In genomic region chr1:37859507-37860345, GRCh38 we compare ENCODE assay signal across 1 cellular context.
A peak's percentile ranks its signal among the peaks of the same experiment; 100 is the strongest.
TF ChIP-seq lines count a peak whose summit lies in the region.

TSS of gene MTF1 (minus strand) at chr1:37859592. CDS start at chr1:37857658, 1,934 bp downstream.

TF ChIP-seq in HepG2, 621 proteins besides CTCF, POLR2A, EP300 and RAD21 (continued from another document and continues in another):
- TF ChIP-seq ZBTB10 (CRISPR knock-in tag; IDR thresholded peaks at IDR 0.05; ENCODE audit: borderline replicate concordance) (no peak), JUNB (CRISPR knock-in tag; IDR thresholded peaks at IDR 0.05; ENCODE audit: borderline replicate concordance) (no peak), ZNF777 (CRISPR knock-in tag; IDR thresholded peaks at IDR 0.05) (peak; percentile 95), MIXL1 (CRISPR knock-in tag; IDR thresholded peaks at IDR 0.05) (no peak), ZNF687 (CRISPR knock-in tag; IDR thresholded peaks at IDR 0.05) (peak; percentile 90), MXD4 (CRISPR knock-in tag; IDR thresholded peaks at IDR 0.05) (peak; percentile 91), ZNF446 (CRISPR knock-in tag; IDR thresholded peaks at IDR 0.05) (no peak), RORA (CRISPR knock-in tag; IDR thresholded peaks at IDR 0.05) (no peak), ZSCAN21 (CRISPR knock-in tag; IDR thresholded peaks at IDR 0.05; ENCODE audit: borderline replicate concordance) (no peak), TSC22D2 (CRISPR knock-in tag; IDR thresholded peaks at IDR 0.05; ENCODE audit: borderline replicate concordance) (0 out of 2 replicates have a peak, but pooled peaks have one; percentile 40), ATAD3A (CRISPR knock-in tag; IDR thresholded peaks at IDR 0.05) (no peak), ZNF691 (CRISPR knock-in tag; IDR thresholded peaks at IDR 0.05; ENCODE audit: borderline replicate concordance, low read depth) (peak; percentile 88; the same call in 1 of the 2 replicates), PHB2 (IDR thresholded peaks at IDR 0.05; ENCODE audit: partially characterized antibody) (no peak), ZNF503 (CRISPR knock-in tag; IDR thresholded peaks at IDR 0.05) (no peak), SIN3B (IDR thresholded peaks at IDR 0.05; ENCODE audit: low read length) (peak; percentile 72; the same call in 1 of the 2 replicates), RXRB (CRISPR knock-in tag; IDR thresholded peaks at IDR 0.05; ENCODE audit: borderline replicate concordance) (no peak), RFXAP (CRISPR knock-in tag; IDR thresholded peaks at IDR 0.05; ENCODE audit: borderline replicate concordance) (no peak), ZSCAN9 (CRISPR knock-in tag; IDR thresholded peaks at IDR 0.05; ENCODE audit: borderline replicate concordance) (no peak; the same call in 1 of the 2 replicates), ZNF24 (IDR thresholded peaks at IDR 0.05) (no peak), ZNF543 (CRISPR knock-in tag; IDR thresholded peaks at IDR 0.05) (peak; percentile 82), ZFY (CRISPR knock-in tag; IDR thresholded peaks at IDR 0.05) (peak; percentile 84), ZMYM2 (CRISPR knock-in tag; IDR thresholded peaks at IDR 0.05) (peak; percentile 57; the same call in 1 of the 2 replicates), ZNF234 (CRISPR knock-in tag; conservative IDR thresholded peaks at IDR 0.05) (no peak), ZBTB1 (CRISPR knock-in tag; IDR thresholded peaks at IDR 0.05; ENCODE audit: borderline replicate concordance) (no peak), ARID5B (CRISPR knock-in tag; IDR thresholded peaks at IDR 0.05) (peak; percentile 29; the same call in 1 of the 2 replicates), FOSL2 (CRISPR knock-in tag; IDR thresholded peaks at IDR 0.05) (peak; percentile 12; the same call in 1 of the 2 replicates), NBN (conservative IDR thresholded peaks at IDR 0.05) (no peak), HOXA7 (CRISPR knock-in tag; IDR thresholded peaks at IDR 0.05) (no peak), SP2 (CRISPR knock-in tag; IDR thresholded peaks at IDR 0.05) (peak; percentile 91), NFIC (IDR thresholded peaks at IDR 0.05; ENCODE audit: low read length) (no peak), GATA4 (IDR thresholded peaks at IDR 0.05; ENCODE audit: borderline replicate concordance, low read depth) (peak; percentile 65; the same call in 1 of the 2 replicates), RERE (CRISPR knock-in tag; IDR thresholded peaks at IDR 0.05; ENCODE audit: low read depth) (no peak), CCDC6 (CRISPR knock-in tag; IDR thresholded peaks at IDR 0.05) (peak; percentile 58; the same call in 1 of the 2 replicates), ZNF788 (CRISPR knock-in tag; IDR thresholded peaks at IDR 0.05; ENCODE audit: borderline replicate concordance) (no peak; the same call in 1 of the 2 replicates), ZKSCAN1 (IDR thresholded peaks at IDR 0.05; ENCODE audit: low read length) (no peak), MYNN (CRISPR knock-in tag; IDR thresholded peaks at IDR 0.05; ENCODE audit: low read depth) (no peak), KLF12 (CRISPR knock-in tag; IDR thresholded peaks at IDR 0.05; ENCODE audit: borderline replicate concordance) (no peak), ZNF747 (CRISPR knock-in tag; IDR thresholded peaks at IDR 0.05; ENCODE audit: borderline replicate concordance) (no peak), ZNF563 (CRISPR knock-in tag; IDR thresholded peaks at IDR 0.05) (no peak), MBNL3 (CRISPR knock-in tag; conservative IDR thresholded peaks at IDR 0.05) (no peak)
